ENCODE assay signal across 1 cellular context in the genomic region with DNA sequence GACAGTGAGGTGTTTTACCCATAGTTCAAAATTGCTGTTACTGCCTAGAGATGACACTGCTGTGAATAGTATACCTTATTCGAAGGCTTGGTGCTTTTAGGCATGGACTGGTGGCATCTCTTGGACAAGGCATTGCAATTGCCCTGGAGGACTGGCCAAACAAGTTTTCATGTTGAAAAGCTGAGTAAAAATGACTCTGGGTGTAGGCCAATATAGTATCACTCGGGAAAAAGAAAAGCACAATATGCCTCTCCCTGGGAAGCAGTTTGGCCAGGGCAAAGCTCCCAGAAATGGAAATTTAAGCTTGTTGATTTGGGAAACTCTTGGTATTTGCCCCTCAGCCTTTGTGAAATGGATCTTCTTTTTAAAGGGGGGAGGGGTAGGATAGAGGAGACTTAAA.
TF ChIP-seq lines count a peak whose summit lies in the region.

No MANE protein-coding gene starts in this region.

TF ChIP-seq in SK-N-SH, 30 proteins besides CTCF, POLR2A, EP300 and RAD21 (continued from another document):
- TF ChIP-seq IRF3 (IDR thresholded peaks at IDR 0.05; ENCODE audit: low read depth, low read length) (no peak), ZBTB33 (IDR thresholded peaks at IDR 0.05; ENCODE audit: borderline replicate concordance, low read depth) (no peak), RCOR1 (IDR thresholded peaks at IDR 0.05; ENCODE audit: low read length) (no peak), TCF12 (IDR thresholded peaks at IDR 0.05) (no peak), TAF1 (IDR thresholded peaks at IDR 0.05; ENCODE audit: borderline replicate concordance, low read depth, low read length) (no peak), ELF1 (IDR thresholded peaks at IDR 0.05) (no peak), MEF2A (IDR thresholded peaks at IDR 0.05; ENCODE audit: borderline replicate concordance, low read depth) (no peak)
- TF ChIP-seq, protein P1, sequence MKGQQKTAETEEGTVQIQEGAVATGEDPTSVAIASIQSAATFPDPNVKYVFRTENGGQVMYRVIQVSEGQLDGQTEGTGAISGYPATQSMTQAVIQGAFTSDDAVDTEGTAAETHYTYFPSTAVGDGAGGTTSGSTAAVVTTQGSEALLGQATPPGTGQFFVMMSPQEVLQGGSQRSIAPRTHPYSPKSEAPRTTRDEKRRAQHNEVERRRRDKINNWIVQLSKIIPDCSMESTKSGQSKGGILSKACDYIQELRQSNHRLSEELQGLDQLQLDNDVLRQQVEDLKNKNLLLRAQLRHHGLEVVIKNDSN (IDR thresholded peaks at IDR 0.05; ENCODE audit: borderline replicate concordance, low read depth), result no peak
TF ChIP-seq in SK-N-SH: peak in this region for 0.
